ENCODE assay signal across 8 cellular contexts in genomic region chr6:136550330-136551071, GRCh38.
DNase-seq lines count a peak whose midpoint lies in the region; ATAC-seq lines count a peak whose summit lies in the region.

TSS of gene MAP7 (minus strand) at chr6:136550422. CDS start at chr6:136550408, 14 bp downstream.

- H3K27me3 ChIP-seq in duodenal mucosa (ENCODE audit: control insufficient read depth in 1 of 2, insufficient read depth in 2 of 2, low read length in 2 of 2): peaks cover 0 to 5% of the 10 kb centered on the region in 2 donors

- no peaks in the 10 kb centered on the region for H3K36me3 ChIP-seq in duodenal mucosa (ENCODE audit: control insufficient read depth in 1 of 2, insufficient read depth in 2 of 2, low read length in 2 of 2)

- H3K4me1 ChIP-seq in duodenal mucosa (ENCODE audit: control insufficient read depth in 1 of 2, insufficient read depth in 2 of 2, low read length in 2 of 2): peaks cover 14 to 27% of the 10 kb centered on the region in 2 donors

- DNase-seq in DMS 273 (lab: John Stamatoyannopoulos, UW; ENCODE audit: unreplicated experiment): peak; percentile 78
- no peak for DNase-seq in DMS 273 treated with DMSO at 0.1 percent for 48 hours (lab: John Stamatoyannopoulos, UW)
- DNase-seq in NCI-H2196 treated with DMSO at 0.1 percent for 48 hours (lab: John Stamatoyannopoulos, UW; ENCODE audit: unreplicated experiment): peak; percentile 90
- DNase-seq in activated CD4-positive, alpha-beta T cell treated with anti-CD3 and anti-CD28 coated beads, Interleukin-2, amount 50 U/mL, for 24 hours (ENCODE audit: low read depth in 1 of 2, low spot score in 1 of 2): peak; percentile 21 to 31
- DNase-seq in medulla oblongata (ENCODE audit: extremely low spot score): peak; percentile 55
- peak; percentile 27 for DNase-seq in stimulated activated CD8-positive, alpha-beta memory T cell treated with anti-CD3 and anti-CD28 coated beads, Interleukin-12 subunit alpha, Interleukin-12 subunit beta, amount 100 ng/mL, for 1 hour (ENCODE audit: low read depth)

- no peaks in the 10 kb centered on the region for H3K9me3 ChIP-seq in duodenal mucosa (ENCODE audit: control insufficient read depth in 1 of 2, low read length in 2 of 2)

- H3K27ac ChIP-seq in duodenal mucosa (ENCODE audit: low read depth, low read length): peak within 1 kb of the TSS; percentile 71

- H3K4me3 ChIP-seq in duodenal mucosa (ENCODE audit: low read depth in 1 of 2, low read length in 2 of 2): peak within 1 kb of the TSS; percentile 69 to 79

- peak within 1 kb of the TSS; percentile 70 to 71 for H3K9ac ChIP-seq in duodenal mucosa (ENCODE audit: low read depth in 1 of 2, low read length in 2 of 2)

- ATAC-seq in HG02884 (IDR thresholded peaks at IDR 0.05; ENCODE audit: unreplicated experiment): peak; percentile 65
